1 cellular context compared by ENCODE assay signal in the genomic region with DNA sequence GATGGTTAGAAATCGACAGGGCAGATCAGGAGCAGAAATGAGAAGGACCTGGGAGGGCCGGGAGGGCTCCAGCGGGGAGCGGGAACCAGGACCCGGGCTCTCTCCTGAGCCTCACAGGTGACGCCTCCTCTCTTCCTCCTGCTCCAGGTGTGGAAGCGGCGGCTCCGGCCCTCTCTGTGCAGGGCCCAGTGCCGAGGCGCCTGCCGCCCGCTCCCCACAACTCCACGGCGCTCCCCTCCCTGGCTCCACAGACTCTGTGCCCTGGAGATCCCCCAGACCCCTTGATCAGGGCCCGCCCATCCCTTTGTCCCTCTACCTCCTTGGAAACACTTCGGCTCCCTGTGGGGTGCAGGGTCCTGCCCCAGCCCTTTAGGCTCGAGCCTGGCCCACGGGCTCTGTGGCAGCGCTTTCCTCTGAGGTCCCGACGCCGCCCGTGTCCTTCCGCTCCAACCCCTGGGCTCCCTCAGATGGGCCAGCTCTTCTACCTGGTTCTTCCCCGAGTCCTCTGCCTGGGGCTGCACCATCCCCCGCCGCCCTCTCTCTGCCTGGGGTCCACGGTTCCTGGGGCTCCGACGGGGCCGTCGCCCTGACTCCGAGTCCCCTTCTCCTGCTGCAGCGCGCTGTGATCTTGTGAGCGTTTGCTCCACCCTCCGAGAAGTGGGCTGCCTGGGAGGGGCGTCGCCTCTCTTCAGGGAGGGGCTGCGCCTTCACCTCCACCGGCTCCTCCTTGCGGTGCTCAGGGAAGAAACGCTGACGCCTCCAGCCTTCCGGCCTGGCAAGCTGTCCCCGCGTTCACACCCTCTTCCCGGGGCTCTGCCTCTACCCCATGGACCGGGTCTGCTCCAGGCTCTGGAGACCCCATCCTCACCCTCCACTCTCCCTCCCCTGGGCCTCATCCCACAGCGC.
TF ChIP-seq lines count a peak whose summit lies in the region.

No MANE protein-coding gene starts in this region.

TF ChIP-seq in IMR-90, 13 proteins besides CTCF, POLR2A, EP300 and RAD21 (continued from another document):
- TF ChIP-seq, protein P1, sequence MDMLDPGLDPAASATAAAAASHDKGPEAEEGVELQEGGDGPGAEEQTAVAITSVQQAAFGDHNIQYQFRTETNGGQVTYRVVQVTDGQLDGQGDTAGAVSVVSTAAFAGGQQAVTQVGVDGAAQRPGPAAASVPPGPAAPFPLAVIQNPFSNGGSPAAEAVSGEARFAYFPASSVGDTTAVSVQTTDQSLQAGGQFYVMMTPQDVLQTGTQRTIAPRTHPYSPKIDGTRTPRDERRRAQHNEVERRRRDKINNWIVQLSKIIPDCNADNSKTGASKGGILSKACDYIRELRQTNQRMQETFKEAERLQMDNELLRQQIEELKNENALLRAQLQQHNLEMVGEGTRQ (IDR thresholded peaks at IDR 0.05; ENCODE audit: low read depth, low read length), result no peak
